Comparison of ENCODE assay signal across 8 cellular contexts in genomic region chr13:60398438-60398891, GRCh38. TPM values are rescaled to one million over a fixed set of nuclear protein-coding genes. Genes with fewer than 3 reads are reported as not detected.
DNase-seq lines count a peak whose midpoint lies in the region; ATAC-seq, FAIRE-seq and TF ChIP-seq lines count a peak whose summit lies in the region.

No MANE protein-coding gene starts in this region.

- TF ChIP-seq RAD21 in HepG2 (CRISPR knock-in tag; IDR thresholded peaks at IDR 0.05), result no peak

- no peaks in the 10 kb centered on the region for H3K9me3 Mint-ChIP-seq in activated T-cell treated with anti-CD3 and anti-CD28 coated beads, Interleukin-2, amount 50 U/mL, for 24 hours

- peak overlapping the region; percentile 67 for H3K4me2 ChIP-seq in HepG2 (ENCODE audit: low read depth, low read length)

- no peak for DNase-seq in activated T-cell treated with anti-CD3 and anti-CD28 coated beads, Interleukin-2, amount 50 U/mL, for 24 hours
- no peak for DNase-seq in activated T-cell treated with anti-CD3 and anti-CD28 coated beads for 4 hours
- no peak for DNase-seq in adipocyte (ENCODE audit: low read depth)
- DNase-seq in HepG2 (ENCODE audit: low spot score), result no peak
- DNase-seq in thyroid gland, result no peak
- no peak for DNase-seq in HTR-8/SVneo (ENCODE audit: insufficient read length, low spot score)
- no peak for DNase-seq in CD1c-positive myeloid dendritic cell (ENCODE audit: extremely low spot score)

- no peaks in the 10 kb centered on the region for H3K9me3 ChIP-seq in adipocyte (ENCODE audit: control insufficient read depth, low read length)
- no peaks in the 10 kb centered on the region for H3K9me3 ChIP-seq in HepG2 (ENCODE audit: low read length)
- H3K9me3 ChIP-seq in thyroid gland, result no peaks in the 10 kb centered on the region

- in situ Hi-C loops in HepG2 (cut with HindIII; ENCODE audit: extremely low pct_ligation_motif_present, low pct_unique_long_range_greater_than_20kb), result loop anchor here (5.0 kb wide), 1 partner anchor 236 kb away; the partner anchor contains the start of gene DIAPH3

- H3K4me3 ChIP-seq in adipocyte (ENCODE audit: low read length), result peak overlapping the region; percentile 90
- peak overlapping the region; percentile 82 to 91 (median 87) for H3K4me3 ChIP-seq in HepG2 (replicated peaks in 1 of 3; ENCODE audit: insufficient read depth in 1 of 3, low read depth in 2 of 3, low read length in 3 of 3)
- H3K4me3 ChIP-seq in thyroid gland (replicated peaks in 1 of 3), result peak overlapping the region in 1 of 3 donors; percentile 72

- H3K79me2 ChIP-seq in HepG2 (ENCODE audit: insufficient read depth, low read length), result peaks cover 34% of the 10 kb centered on the region

- peak overlapping the region; percentile 96 for H3K9ac ChIP-seq in adipocyte (ENCODE audit: low read length)
- H3K9ac ChIP-seq in HepG2 (ENCODE audit: insufficient read depth, low read depth, low read length), result peak overlapping the region; percentile 90

- no peaks in the 10 kb centered on the region for H3K27me3 Mint-ChIP-seq in activated T-cell treated with anti-CD3 and anti-CD28 coated beads, Interleukin-2, amount 50 U/mL, for 24 hours

- intact Hi-C loops in HepG2 (cut with micrococcal nuclease; ENCODE audit: unreplicated experiment) (loop anchor here (5.0 kb wide), 1 partner anchor 236 kb away; the partner anchor contains the start of gene DIAPH3), thyroid gland (cut with DNase I) (no loop called here)

- H3K36me3 ChIP-seq in adipocyte (ENCODE audit: control insufficient read depth, insufficient read depth, low read length, severe bottlenecking) (no peaks in the 10 kb centered on the region), HepG2 (replicated peaks in 1 of 2; ENCODE audit: control insufficient read depth in 1 of 2, insufficient read depth in 2 of 2, low read length in 2 of 2) (no peaks in the 10 kb centered on the region), thyroid gland (no peaks in the 10 kb centered on the region)

- POLR2A ChIA-PET in HepG2 (lab: Yijun Ruan, JAX), result interaction anchor here (0.9 kb wide), 1 partner anchor 11 kb away, joined by 3 read pairs; no protein-coding TSS in a partner anchor

- H4K20me1 ChIP-seq in HepG2 (ENCODE audit: insufficient read depth, low read length), result no peaks in the 10 kb centered on the region

- no TSS peak for BruUV-seq in HepG2 (replicated peaks; lab: Mats Ljungman, UMichigan)

- TF ChIP-seq POLR2A in HepG2 (IDR thresholded peaks at IDR 0.05; ENCODE audit: insufficient read depth in 1 of 2, low read depth in 2 of 2, low read length in 2 of 2) (no peak), thyroid gland (IDR thresholded peaks at IDR 0.05) (no peak)

- peak overlapping the region; percentile 90 for H3K4me3 Mint-ChIP-seq in activated T-cell treated with anti-CD3 and anti-CD28 coated beads, Interleukin-2, amount 50 U/mL, for 24 hours

- peaks cover 14% of the 10 kb centered on the region for H3K36me3 Mint-ChIP-seq in activated T-cell treated with anti-CD3 and anti-CD28 coated beads, Interleukin-2, amount 50 U/mL, for 24 hours (ENCODE audit: low read depth)

- CTCF ChIA-PET in HepG2 (lab: Yijun Ruan, JAX; ENCODE audit: low intra/inter-chr PET ratio, low total read pairs), result no interaction called here

- H3K27ac Mint-ChIP-seq in activated T-cell treated with anti-CD3 and anti-CD28 coated beads, Interleukin-2, amount 50 U/mL, for 24 hours, result peak overlapping the region; percentile 97

- H3K4me1 ChIP-seq in adipocyte (ENCODE audit: control insufficient read depth, insufficient read depth, low read length), result peaks cover 18% of the 10 kb centered on the region
- peaks cover 30% of the 10 kb centered on the region for H3K4me1 ChIP-seq in HepG2 (ENCODE audit: insufficient read depth, low read length)
- peaks cover 13 to 14% of the 10 kb centered on the region in 2 donors for H3K4me1 ChIP-seq in thyroid gland

- H3K27me3 ChIP-seq in adipocyte (replicated peaks; ENCODE audit: control insufficient read depth, insufficient read depth, low read length) (no peaks in the 10 kb centered on the region), HepG2 (ENCODE audit: control insufficient read depth in 1 of 2, insufficient read depth in 2 of 2, low read length in 2 of 2) (no peaks in the 10 kb centered on the region; a peak in 1 of 5 replicates), thyroid gland (no peaks in the 10 kb centered on the region)

- H3K27ac ChIP-seq in HepG2 (ENCODE audit: extremely low read length, insufficient read depth, low read length) (peak overlapping the region; percentile 99), thyroid gland (peak overlapping the region; percentile 91 to 98 (median 98))

- FAIRE-seq in HepG2 (lab: Jason Lieb, UNC) (no peak), HTR-8/SVneo (lab: Jason Lieb, UNC) (no peak)

- peak overlapping the region; percentile 22 for H2AFZ ChIP-seq in HepG2 (ENCODE audit: low read length)

- TF ChIP-seq EP300 in HepG2 (IDR thresholded peaks at IDR 0.05; ENCODE audit: low read depth in 2 of 2, low read length in 2 of 2) (no peak), HepG2 (CRISPR knock-in tag; IDR thresholded peaks at IDR 0.05; ENCODE audit: borderline replicate concordance) (no peak)

- WGBS in HepG2 (ENCODE audit: low lambda C conversion rate), result 61% methylated on average over 6 of the region's 6 CpGs
- 52 to 54% methylated on average over 6 of the region's 6 CpGs for WGBS in thyroid gland, 2 donors

- TF ChIP-seq CTCF in HepG2 (CRISPR knock-in tag; IDR thresholded peaks at IDR 0.05), result no peak
- TF ChIP-seq CTCF in thyroid gland (IDR thresholded peaks at IDR 0.05), result no peak

- peaks cover 52% of the 10 kb centered on the region for H3K4me1 Mint-ChIP-seq in activated T-cell treated with anti-CD3 and anti-CD28 coated beads, Interleukin-2, amount 50 U/mL, for 24 hours (ENCODE audit: low read depth)

- ATAC-seq in HepG2, result no peak
- ATAC-seq in HG02840 (IDR thresholded peaks at IDR 0.05; ENCODE audit: low FRiP score, unreplicated experiment), result no peak

TF ChIP-seq in HepG2, 621 proteins besides CTCF, POLR2A, EP300 and RAD21 (continues in another document):
- TF ChIP-seq ZBTB33 (CRISPR knock-in tag; IDR thresholded peaks at IDR 0.05) (no peak), ZNF629 (CRISPR knock-in tag; conservative IDR thresholded peaks at IDR 0.05) (peak; percentile 97), POLR2AphosphoS5 (IDR thresholded peaks at IDR 0.05; ENCODE audit: low read depth, low read length) (0 out of 2 replicates have a peak, but pooled peaks have one; percentile 11), ZNF614 (CRISPR knock-in tag; IDR thresholded peaks at IDR 0.05; ENCODE audit: borderline replicate concordance) (no peak), TRIM22 (IDR thresholded peaks at IDR 0.05) (no peak)

RNA-seq across cellular contexts. Expression of gene TDRD3, which starts 1.4 kb away (rescaled TPM):
- total RNA-seq in HepG2 (2016; rRNA removed; fragmentation: Illumina TruSeq; extraction: Trizol), result 11.8 and 13.3 TPM in 2 replicates
- 57.8 and 58.7 TPM in 2 replicates for total RNA-seq in HepG2 (2016; cell fraction: cytosol; rRNA removed; fragmentation: Illumina TruSeq; extraction: Trizol; ENCODE audit: low read depth)
- 12.1 and 12.2 TPM in 2 replicates for total RNA-seq in HepG2 (2016; cell fraction: insoluble cytoplasmic fraction; rRNA removed; fragmentation: Illumina TruSeq; extraction: Trizol)
- total RNA-seq in HepG2 (2016; cell fraction: membrane; rRNA removed; fragmentation: Illumina TruSeq; extraction: Trizol), result 19.8 and 23.5 TPM in 2 replicates
- total RNA-seq in HepG2 (2016; cell fraction: nucleus; rRNA removed; fragmentation: Illumina TruSeq; extraction: Trizol), result 17.1 and 18.3 TPM in 2 replicates
- polyA plus RNA-seq in HepG2 (2011; rRNA removed), result 3.7 and 4.7 TPM in 2 replicates
- 1.4 and 2.2 TPM in 2 replicates for polyA plus RNA-seq in HepG2 (2011; cell fraction: cytosol; rRNA removed)
- polyA plus RNA-seq in HepG2 (2011; cell fraction: nucleus; rRNA removed), result 3.0 and 3.3 TPM in 2 replicates
- 6.5 and 8.0 TPM in 2 replicates for polyA plus RNA-seq in HepG2 (2012)
- polyA plus RNA-seq in HepG2 (2016; cell fraction: cytosol; fragmentation: Illumina TruSeq; extraction: Trizol; ENCODE audit: low read depth), result 2.8 and 3.0 TPM in 2 replicates
- 11.3 and 12.0 TPM in 2 replicates for polyA plus RNA-seq in HepG2 (2016; cell fraction: insoluble cytoplasmic fraction; fragmentation: Illumina TruSeq; extraction: Trizol; ENCODE audit: low read depth)
- polyA plus RNA-seq in HepG2 (2016; cell fraction: membrane; fragmentation: Illumina TruSeq; extraction: Trizol; ENCODE audit: low read depth), result 5.6 and 6.7 TPM in 2 replicates
- 7.9 and 9.5 TPM in 2 replicates for polyA plus RNA-seq in HepG2 (2016; cell fraction: nucleus; fragmentation: Illumina TruSeq; extraction: Trizol; ENCODE audit: insufficient read depth, low read depth)
- polyA minus RNA-seq in HepG2 (2011; rRNA and poly(A)+ RNA removed; ENCODE audit: low replicate concordance), result 2.0 and 9.4 TPM in 2 replicates
- polyA minus RNA-seq in HepG2 (2011; cell fraction: cytosol; rRNA and poly(A)+ RNA removed), result 9.1 and 10.1 TPM in 2 replicates
- polyA minus RNA-seq in HepG2 (2011; cell fraction: nucleus; rRNA and poly(A)+ RNA removed), result 30.9 and 31.6 TPM in 2 replicates
- 10 to 100 TPM; 28.5 to 47.8 (median 41.3) TPM for total RNA-seq in thyroid gland
